ENCODE assay signal across 1 cellular context in genomic region chr2:134917958-134918517, GRCh38.
TF ChIP-seq lines count a peak whose summit lies in the region.

No MANE protein-coding gene starts in this region.

TF ChIP-seq in GM12878, 131 proteins besides CTCF, POLR2A, EP300 and RAD21 (continued from another document):
- TF ChIP-seq RFX5 (IDR thresholded peaks at IDR 0.05; ENCODE audit: low read depth, low read length), result no peak
- no peak for TF ChIP-seq NR2C2 (IDR thresholded peaks at IDR 0.05; ENCODE audit: borderline replicate concordance, control insufficient read depth, insufficient read length, low read depth)
- TF ChIP-seq KAT2A (conservative IDR thresholded peaks at IDR 0.05; ENCODE audit: control insufficient read depth, low read depth, low read length), result no peak
- TF ChIP-seq NFXL1 (IDR thresholded peaks at IDR 0.05; ENCODE audit: borderline replicate concordance), result no peak
- no peak for TF ChIP-seq ZNF622 (IDR thresholded peaks at IDR 0.05)
- TF ChIP-seq BMI1 (IDR thresholded peaks at IDR 0.05; ENCODE audit: borderline replicate concordance), result no peak
- no peak for TF ChIP-seq NR2C1 (IDR thresholded peaks at IDR 0.05)
- no peak for TF ChIP-seq TCF3 (IDR thresholded peaks at IDR 0.05; ENCODE audit: borderline replicate concordance, insufficient read depth, low read depth, low read length)
- TF ChIP-seq MEF2A (IDR thresholded peaks at IDR 0.05; ENCODE audit: insufficient read depth, low read depth, low read length), result no peak
- TF ChIP-seq ZBTB33 (IDR thresholded peaks at IDR 0.05), result no peak
- TF ChIP-seq MTA2 (IDR thresholded peaks at IDR 0.05; ENCODE audit: low read depth), result no peak; the same call in 1 of the 2 replicates
- peak; percentile 44; the same call in 1 of the 2 replicates for TF ChIP-seq SREBF1 (IDR thresholded peaks at IDR 0.05; ENCODE audit: low read length)
- TF ChIP-seq JUNB (IDR thresholded peaks at IDR 0.05), result 0 out of 2 replicates have a peak, but pooled peaks have one; percentile 13
- peak; percentile 86 for TF ChIP-seq YY1 (IDR thresholded peaks at IDR 0.05; ENCODE audit: low read depth, low read length)
- peak; percentile 55; the same call in 1 of the 2 replicates for TF ChIP-seq MAX (IDR thresholded peaks at IDR 0.05; ENCODE audit: low read depth, low read length)
- TF ChIP-seq RCOR1 (conservative IDR thresholded peaks at IDR 0.05; ENCODE audit: low read depth, low read length), result no peak
- TF ChIP-seq ZBED1 (IDR thresholded peaks at IDR 0.05; ENCODE audit: borderline replicate concordance), result peak; percentile 24; the same call in 1 of the 2 replicates
- TF ChIP-seq YBX1 (IDR thresholded peaks at IDR 0.05), result no peak
- no peak for TF ChIP-seq KDM1A (IDR thresholded peaks at IDR 0.05; ENCODE audit: borderline replicate concordance)
- no peak for TF ChIP-seq NRF1 (conservative IDR thresholded peaks at IDR 0.05; ENCODE audit: low read depth, low read length)
- TF ChIP-seq CREM (IDR thresholded peaks at IDR 0.05; ENCODE audit: low read depth), result no peak
- peak; percentile 98 for TF ChIP-seq PAX5 (IDR thresholded peaks at IDR 0.05; ENCODE audit: borderline replicate concordance, low read depth, low read length)
- no peak for TF ChIP-seq MEF2B (IDR thresholded peaks at IDR 0.05; ENCODE audit: partially characterized antibody, poor library complexity, severe bottlenecking)
- TF ChIP-seq CBX5 (IDR thresholded peaks at IDR 0.05; ENCODE audit: low read depth), result no peak; the same call in none of the 2 replicates
- TF ChIP-seq CHD4 (IDR thresholded peaks at IDR 0.05), result no peak
- peak; percentile 45; the same call in 1 of the 2 replicates for TF ChIP-seq NFIC (IDR thresholded peaks at IDR 0.05; ENCODE audit: low read depth, low read length)
- TF ChIP-seq, protein P1, sequence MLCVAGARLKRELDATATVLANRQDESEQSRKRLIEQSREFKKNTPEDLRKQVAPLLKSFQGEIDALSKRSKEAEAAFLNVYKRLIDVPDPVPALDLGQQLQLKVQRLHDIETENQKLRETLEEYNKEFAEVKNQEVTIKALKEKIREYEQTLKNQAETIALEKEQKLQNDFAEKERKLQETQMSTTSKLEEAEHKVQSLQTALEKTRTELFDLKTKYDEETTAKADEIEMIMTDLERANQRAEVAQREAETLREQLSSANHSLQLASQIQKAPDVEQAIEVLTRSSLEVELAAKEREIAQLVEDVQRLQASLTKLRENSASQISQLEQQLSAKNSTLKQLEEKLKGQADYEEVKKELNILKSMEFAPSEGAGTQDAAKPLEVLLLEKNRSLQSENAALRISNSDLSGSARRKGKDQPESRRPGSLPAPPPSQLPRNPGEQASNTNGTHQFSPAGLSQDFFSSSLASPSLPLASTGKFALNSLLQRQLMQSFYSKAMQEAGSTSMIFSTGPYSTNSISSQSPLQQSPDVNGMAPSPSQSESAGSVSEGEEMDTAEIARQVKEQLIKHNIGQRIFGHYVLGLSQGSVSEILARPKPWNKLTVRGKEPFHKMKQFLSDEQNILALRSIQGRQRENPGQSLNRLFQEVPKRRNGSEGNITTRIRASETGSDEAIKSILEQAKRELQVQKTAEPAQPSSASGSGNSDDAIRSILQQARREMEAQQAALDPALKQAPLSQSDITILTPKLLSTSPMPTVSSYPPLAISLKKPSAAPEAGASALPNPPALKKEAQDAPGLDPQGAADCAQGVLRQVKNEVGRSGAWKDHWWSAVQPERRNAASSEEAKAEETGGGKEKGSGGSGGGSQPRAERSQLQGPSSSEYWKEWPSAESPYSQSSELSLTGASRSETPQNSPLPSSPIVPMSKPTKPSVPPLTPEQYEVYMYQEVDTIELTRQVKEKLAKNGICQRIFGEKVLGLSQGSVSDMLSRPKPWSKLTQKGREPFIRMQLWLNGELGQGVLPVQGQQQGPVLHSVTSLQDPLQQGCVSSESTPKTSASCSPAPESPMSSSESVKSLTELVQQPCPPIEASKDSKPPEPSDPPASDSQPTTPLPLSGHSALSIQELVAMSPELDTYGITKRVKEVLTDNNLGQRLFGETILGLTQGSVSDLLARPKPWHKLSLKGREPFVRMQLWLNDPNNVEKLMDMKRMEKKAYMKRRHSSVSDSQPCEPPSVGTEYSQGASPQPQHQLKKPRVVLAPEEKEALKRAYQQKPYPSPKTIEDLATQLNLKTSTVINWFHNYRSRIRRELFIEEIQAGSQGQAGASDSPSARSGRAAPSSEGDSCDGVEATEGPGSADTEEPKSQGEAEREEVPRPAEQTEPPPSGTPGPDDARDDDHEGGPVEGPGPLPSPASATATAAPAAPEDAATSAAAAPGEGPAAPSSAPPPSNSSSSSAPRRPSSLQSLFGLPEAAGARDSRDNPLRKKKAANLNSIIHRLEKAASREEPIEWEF (IDR thresholded peaks at IDR 0.05; ENCODE audit: insufficient replicate concordance, low read depth, low read length), result no peak
- TF ChIP-seq SP1 (IDR thresholded peaks at IDR 0.05; ENCODE audit: low read depth, low read length), result peak; percentile 30
- no peak for TF ChIP-seq BCLAF1 (IDR thresholded peaks at IDR 0.05)
- no peak for TF ChIP-seq PRDM15 (CRISPR knock-in tag; IDR thresholded peaks at IDR 0.05)
- no peak for TF ChIP-seq SRF (IDR thresholded peaks at IDR 0.05; ENCODE audit: low read depth in 2 of 2, low read length in 2 of 2)
- TF ChIP-seq IKZF2 (IDR thresholded peaks at IDR 0.05), result peak; percentile 55 to 60
- TF ChIP-seq ASH2L (IDR thresholded peaks at IDR 0.05; ENCODE audit: borderline replicate concordance, low read depth), result no peak
- peak; percentile 75; the same call in 1 of the 2 replicates for TF ChIP-seq TAF1 (IDR thresholded peaks at IDR 0.05; ENCODE audit: borderline replicate concordance, low read depth, low read length)
- no peak; the same call in 1 of the 2 replicates for TF ChIP-seq IKZF1 (conservative IDR thresholded peaks at IDR 0.05)
- no peak for TF ChIP-seq HSF1 (IDR thresholded peaks at IDR 0.05; ENCODE audit: low read depth, low read length)
- peak; percentile 89 for TF ChIP-seq POLR2AphosphoS5 (IDR thresholded peaks at IDR 0.05; ENCODE audit: low read length)
